ENCODE assay signal across 9 cellular contexts in the genomic region with DNA sequence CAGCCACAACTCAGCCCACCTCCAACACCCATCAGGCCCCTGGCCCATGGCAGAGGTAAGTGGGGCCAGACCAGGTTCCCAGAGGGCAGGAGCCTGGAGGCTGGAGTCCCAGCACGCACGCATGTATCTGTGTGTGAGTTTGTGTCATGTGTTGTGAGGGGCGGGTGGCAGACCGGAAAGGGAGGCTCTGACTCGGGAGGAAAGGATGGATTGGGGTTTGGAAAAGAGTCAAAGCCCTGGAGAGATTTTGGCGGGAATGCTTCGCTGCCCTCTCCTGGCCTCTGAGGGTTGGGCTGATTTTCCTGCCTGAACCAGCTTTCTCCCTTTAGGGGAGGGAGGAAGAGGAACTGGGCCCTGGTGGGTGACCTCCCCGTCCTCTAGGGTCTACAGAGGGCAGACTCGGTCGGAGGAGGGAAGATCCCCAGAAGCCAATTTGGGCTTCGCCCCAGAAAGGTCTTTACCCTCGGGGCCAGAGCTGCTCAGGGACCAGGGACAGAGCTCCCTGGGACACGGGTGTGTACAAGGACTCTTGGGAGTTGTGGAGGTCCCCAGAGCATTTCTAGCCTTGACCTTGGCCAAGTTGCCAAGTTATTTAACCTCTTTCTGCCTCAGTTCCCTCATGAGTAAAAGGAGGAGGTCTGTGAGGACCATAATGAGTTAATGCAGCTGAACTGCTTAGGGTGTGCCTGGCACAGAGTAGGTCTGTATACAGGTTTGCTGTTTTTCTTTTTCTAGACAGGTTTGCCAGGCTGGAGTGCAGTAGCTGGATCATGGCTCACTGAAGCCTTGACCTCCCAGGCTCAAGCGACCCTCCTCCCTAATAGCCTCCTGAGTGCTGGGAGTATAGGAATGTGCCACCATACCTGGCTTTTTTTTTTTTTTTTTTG. TPM values are rescaled to one million over a fixed set of nuclear protein-coding genes. Genes with fewer than 3 reads are reported as not detected.
DNase-seq lines count a peak whose midpoint lies in the region; ATAC-seq lines count a peak whose summit lies in the region.
"Had no signal": no experiment of that assay in that cellular context is flagged by ENCODE, and none has a peak within 500 bp of the region (broad histone marks: within the 10 kb centered on the region; RNA-seq: fewer than 3 reads in every experiment).

No MANE protein-coding gene starts in this region.

- H4K5ac ChIP-seq in mesendoderm (ENCODE audit: low read length): no peak overlapping the region

- peak overlapping the region; percentile 35 for H3K27ac Mint-ChIP-seq in central memory CD8-positive, alpha-beta T cell (ENCODE audit: low read depth)
- H3K27ac Mint-ChIP-seq: activated naive CD4-positive, alpha-beta T cell treated with anti-CD3 and anti-CD28 coated beads, Interleukin-2, amount 50 U/mL, for 72 hours had no signal

- H3K36me3 Mint-ChIP-seq in central memory CD8-positive, alpha-beta T cell (ENCODE audit: insufficient read depth): peaks cover 3% of the 10 kb centered on the region

- no peak overlapping the region for H3K18ac ChIP-seq in mesendoderm (ENCODE audit: low read length)

- H2AK5ac ChIP-seq in mesendoderm (ENCODE audit: low read length): no peak overlapping the region

- H2BK120ac ChIP-seq in mesendoderm (ENCODE audit: low read depth, low read length): no peak overlapping the region

- H3K9me3 Mint-ChIP-seq in central memory CD8-positive, alpha-beta T cell: no peaks in the 10 kb centered on the region
- H3K9me3 Mint-ChIP-seq: activated naive CD4-positive, alpha-beta T cell treated with anti-CD3 and anti-CD28 coated beads, Interleukin-2, amount 50 U/mL, for 72 hours had no signal

- no peak overlapping the region for H3K4ac ChIP-seq in mesendoderm (ENCODE audit: low read depth, low read length)

- H3K56ac ChIP-seq in mesendoderm (ENCODE audit: low read length): peak overlapping the region; percentile 85

- H3K27ac ChIP-seq in mesendoderm (ENCODE audit: low read depth, low read length): no peak overlapping the region

- peaks cover 2% of the 10 kb centered on the region for H3K4me1 ChIP-seq in mesendoderm (ENCODE audit: control insufficient read depth, low read depth, low read length)

- no peak overlapping the region for H2BK5ac ChIP-seq in mesendoderm (ENCODE audit: low read length)

- peaks cover 8% of the 10 kb centered on the region for H3K27me3 Mint-ChIP-seq in central memory CD8-positive, alpha-beta T cell

- no peak overlapping the region for H3K4me2 ChIP-seq in mesendoderm (ENCODE audit: low read length)

- no peaks in the 10 kb centered on the region for H3K79me1 ChIP-seq in mesendoderm (ENCODE audit: low read length)

- no CpG with 5 or more reads among the region's 14 CpGs for WGBS in mesendoderm (ENCODE audit: extremely low coverage, insufficient coverage, low lambda C conversion rate)

- no peaks in the 10 kb centered on the region for H3K79me2 ChIP-seq in mesendoderm (ENCODE audit: control insufficient read depth, insufficient read depth, low read length)

- no peak overlapping the region for H3K23ac ChIP-seq in mesendoderm (ENCODE audit: low read length)

- no peak overlapping the region for H2BK15ac ChIP-seq in mesendoderm (replicated peaks; ENCODE audit: low read depth)

- no peak overlapping the region for H3K4me3 Mint-ChIP-seq in central memory CD8-positive, alpha-beta T cell

- H3K27me3 ChIP-seq in mesendoderm (ENCODE audit: insufficient read depth, low read length, poor library complexity): no peaks in the 10 kb centered on the region

- H3K36me3 ChIP-seq in mesendoderm (ENCODE audit: control insufficient read depth, insufficient read depth, low read length): no peaks in the 10 kb centered on the region

- no peak for ATAC-seq in central memory CD8-positive, alpha-beta T cell (replicated peaks; ENCODE audit: extremely low read depth, poor library complexity, severe bottlenecking)
- no peak for ATAC-seq in GM21723 (IDR thresholded peaks at IDR 0.05; ENCODE audit: unreplicated experiment)

- DNase-seq in NCI-H2227 (lab: John Stamatoyannopoulos, UW; ENCODE audit: unreplicated experiment): peak; percentile 65
- no peak for DNase-seq in NCI-H2227 treated with DMSO at 0.1 percent for 48 hours (lab: John Stamatoyannopoulos, UW)
- peak; percentile 42 for DNase-seq in NCI-H2107 (lab: John Stamatoyannopoulos, UW)
- DNase-seq in central memory CD8-positive, alpha-beta T cell (ENCODE audit: low spot score in 2 of 2): no peak
- peak; percentile 87 for DNase-seq in mesendoderm
- DNase-seq in mesenteric fat pad (ENCODE audit: low spot score): no peak
- DNase-seq in cortex of kidney (lab: John Stamatoyannopoulos, UW): no peak

- peaks cover 21% of the 10 kb centered on the region for H3K4me1 Mint-ChIP-seq in central memory CD8-positive, alpha-beta T cell

- H3K4me3 ChIP-seq in mesendoderm (ENCODE audit: low read length): no peak overlapping the region

- peak overlapping the region; percentile 45 for H3K9ac ChIP-seq in mesendoderm (ENCODE audit: low read length)

- no peak overlapping the region for H4K8ac ChIP-seq in mesendoderm (ENCODE audit: low read depth, low read length)

RNA-seq across cellular contexts. Expression of gene C11orf68, which starts 6.9 kb away (rescaled TPM):
- 16.5 TPM for polyA plus RNA-seq in mesendoderm (2013, experiment 1 of 2)
- polyA plus RNA-seq in mesendoderm (2013, experiment 2 of 2): 16.6 TPM
- total RNA-seq in mesenteric fat pad: 33.4 TPM

RNA-seq across cellular contexts. Expression of gene DRAP1, which starts 7.3 kb away (rescaled TPM):
- polyA plus RNA-seq in mesendoderm (2013, experiment 1 of 2): 97.1 TPM
- 100 TPM for polyA plus RNA-seq in mesendoderm (2013, experiment 2 of 2)
- total RNA-seq in mesenteric fat pad: 87.0 TPM

RNA-seq across cellular contexts. Expression of gene FOSL1, which starts 11.7 kb away (rescaled TPM):
- polyA plus RNA-seq in mesendoderm (2013, experiment 1 of 2): 9.0 TPM
- polyA plus RNA-seq in mesendoderm (2013, experiment 2 of 2): 9.7 TPM
- 58.3 TPM for total RNA-seq in mesenteric fat pad

RNA-seq across cellular contexts. Expression of gene CCDC85B, which starts 21.5 kb away (rescaled TPM):
- polyA plus RNA-seq in mesendoderm (2013, experiment 1 of 2): 9.9 TPM
- polyA plus RNA-seq in mesendoderm (2013, experiment 2 of 2): 10.7 TPM
- total RNA-seq in mesenteric fat pad: 26.0 TPM

RNA-seq across cellular contexts. Expression of gene FIBP, which starts 23.7 kb away (rescaled TPM):
- 87.5 TPM for polyA plus RNA-seq in mesendoderm (2013, experiment 1 of 2)
- 89.2 TPM for polyA plus RNA-seq in mesendoderm (2013, experiment 2 of 2)
- 46.5 TPM for total RNA-seq in mesenteric fat pad

Comparison
In these comparisons a context has a peak if more than half of its experiments do, and no peak if none do; other contexts are left out.
1. DNase-seq: peak in NCI-H2227 (single experiment), NCI-H2107 (single experiment) and mesendoderm (single experiment); none in NCI-H2227 treated with DMSO at 0.1 percent for 48 hours (single experiment), central memory CD8-positive, alpha-beta T cell (0 of 2), mesenteric fat pad (single experiment) and cortex of kidney (single experiment).